Comparison of ENCODE assay signal across 12 cellular contexts in genomic region chr14:54344445-54344844, GRCh38. TPM values are rescaled to one million over a fixed set of nuclear protein-coding genes. Genes with fewer than 3 reads are reported as not detected.
DNase-seq lines count a peak whose midpoint lies in the region; ATAC-seq and TF ChIP-seq lines count a peak whose summit lies in the region.
"Had no signal": no experiment of that assay in that cellular context is flagged by ENCODE, and none has a peak within 500 bp of the region (broad histone marks: within the 10 kb centered on the region; RNA-seq: fewer than 3 reads in every experiment).

No MANE protein-coding gene starts in this region.

- BruUV-seq in HCT116 (replicated peaks; lab: Mats Ljungman, UMichigan): no TSS peak

- no peak for TF ChIP-seq CTCF in HCT116 (IDR thresholded peaks at IDR 0.05 in 2 of 3, conservative IDR thresholded peaks at IDR 0.05 in 1 of 3; ENCODE audit: borderline replicate concordance in 1 of 3, insufficient read depth in 1 of 3, low read depth in 2 of 3, low read length in 2 of 3)
- no peak for TF ChIP-seq CTCF in RWPE1 (conservative IDR thresholded peaks at IDR 0.05; ENCODE audit: low read depth)
- no peak for TF ChIP-seq CTCF in GM13976 (IDR thresholded peaks at IDR 0.05; ENCODE audit: borderline replicate concordance, control extremely low read depth, extremely low read depth, insufficient read depth, missing control alignments)
- TF ChIP-seq CTCF in breast epithelium (IDR thresholded peaks at IDR 0.05): no peak

- no peaks in the 10 kb centered on the region for H3K27me3 ChIP-seq in BLaER1 treated with 17β-estradiol and CSF1 and Interleukin-3, amounts not matched to agents 10 nM and 100 nM
- H3K27me3 ChIP-seq in HCT116 (ENCODE audit: insufficient read depth, low read length): no peaks in the 10 kb centered on the region
- no peaks in the 10 kb centered on the region for H3K27me3 ChIP-seq in breast epithelium

- CTCF ChIA-PET in HCT116 (lab: Charles Lee): interaction anchor here (1.1 kb wide), 1 partner anchor 169 kb away, joined by 4 read pairs; no protein-coding TSS in a partner anchor
- CTCF ChIA-PET in RWPE1 (lab: Yijun Ruan, JAX): no interaction called here

- POLR2A ChIA-PET in HCT116 (lab: Charles Lee): no interaction called here
- POLR2A ChIA-PET in RWPE1 (lab: Yijun Ruan, JAX; ENCODE audit: low non-redundant PET): no interaction called here

- in situ Hi-C loops in GM13976 (cut with MboI; ENCODE audit: low sequenced_read_pairs, unreplicated experiment): loop anchor here (25.0 kb wide), 2 partner anchors 807 to 932 kb away; no protein-coding TSS in a partner anchor

- peak overlapping the region in 6 of 11 experiments; percentile 24 to 41 (median 32); a peak in 6 of 22 replicates for H3K9ac ChIP-seq in BLaER1 treated with 17β-estradiol and CSF1 and Interleukin-3, amounts not matched to agents 10 nM and 100 nM
- H3K9ac ChIP-seq in HCT116 (ENCODE audit: low read length): no peak overlapping the region

- H3K36me3 ChIP-seq in BLaER1 treated with 17β-estradiol and CSF1 and Interleukin-3, amounts not matched to agents 10 nM and 100 nM: no peaks in the 10 kb centered on the region
- H3K36me3 ChIP-seq in HCT116 (ENCODE audit: control insufficient read depth in 1 of 2, insufficient read depth in 2 of 2, low read length in 2 of 2) (no peaks in the 10 kb centered on the region), breast epithelium (no peaks in the 10 kb centered on the region)

- no peaks in the 10 kb centered on the region for H3K9me2 ChIP-seq in HCT116 (ENCODE audit: insufficient read depth)

- TF ChIP-seq POLR2A in HCT116 (IDR thresholded peaks at IDR 0.05; ENCODE audit: borderline replicate concordance, extremely low read depth, insufficient read depth, insufficient read length) (peak; percentile 91), breast epithelium (IDR thresholded peaks at IDR 0.05) (no peak)

- ATAC-seq in HCT116 (no peak), GM19023 (IDR thresholded peaks at IDR 0.05; ENCODE audit: unreplicated experiment) (no peak), GM21423 (IDR thresholded peaks at IDR 0.05; ENCODE audit: unreplicated experiment) (no peak)

- H3K4me1 ChIP-seq in BLaER1 treated with 17β-estradiol and CSF1 and Interleukin-3, amounts not matched to agents 10 nM and 100 nM: peaks cover 0 to 28% (median 14%) of the 10 kb centered on the region in 10 experiments; a peak in 15 of 20 replicates
- H3K4me1 ChIP-seq in HCT116 (ENCODE audit: control insufficient read depth in 1 of 2, insufficient read depth in 2 of 2, low read length in 2 of 2): peaks cover 12 to 18% of the 10 kb centered on the region in 2 experiments; a peak in 3 of 4 replicates
- no peaks in the 10 kb centered on the region for H3K4me1 ChIP-seq in breast epithelium

- peak overlapping the region; percentile 11 to 62 (median 52); a peak in 19 of 22 replicates for H3K4me2 ChIP-seq in BLaER1 treated with 17β-estradiol and CSF1 and Interleukin-3, amounts not matched to agents 10 nM and 100 nM
- no peak overlapping the region for H3K4me2 ChIP-seq in HCT116 (ENCODE audit: low read length)

- no peaks in the 10 kb centered on the region for H4K20me1 ChIP-seq in BLaER1 treated with 17β-estradiol and CSF1 and Interleukin-3, amounts not matched to agents 10 nM and 100 nM
- no peaks in the 10 kb centered on the region for H4K20me1 ChIP-seq in HCT116 (ENCODE audit: insufficient read depth)

- intact Hi-C loops in HCT116 (cut with micrococcal nuclease): loop anchor here (10.0 kb wide), 1 partner anchor 680 kb away; no protein-coding TSS in a partner anchor
- intact Hi-C loops in breast epithelium (cut with DNase I; ENCODE audit: low total_unique reads): no loop called here

- no peak for TF ChIP-seq RAD21 in HCT116 (IDR thresholded peaks at IDR 0.05; ENCODE audit: low read depth)

- no peak overlapping the region for H3K4me3 ChIP-seq in BLaER1 treated with 17β-estradiol and CSF1 and Interleukin-3, amounts not matched to agents 10 nM and 100 nM
- H3K4me3 ChIP-seq in HCT116 (replicated peaks in 1 of 2; ENCODE audit: low read depth in 1 of 2, low read length in 2 of 2) (no peak overlapping the region), breast epithelium (no peak overlapping the region)

- no peak overlapping the region for H2AFZ ChIP-seq in HCT116 (ENCODE audit: low read depth, low read length, poor library complexity, severe bottlenecking)

- no peak for DNase-seq in HCT116 (ENCODE audit: low read depth, low spot score)
- DNase-seq in RWPE1 (ENCODE audit: low spot score): no peak
- DNase-seq in left kidney (ENCODE audit: low read depth, low spot score): peak; percentile 89
- no peak for DNase-seq in GM13976 (ENCODE audit: low spot score)
- no peak for DNase-seq in breast epithelium (ENCODE audit: low spot score in 2 of 2)
- DNase-seq: activated naive CD4-positive, alpha-beta T cell treated with Interleukin-2 at 50 U/mL for 16 hours; SIG-M5; substantia nigra had no signal

- RAD21 ChIA-PET in HCT116 (lab: Charles Lee; ENCODE audit: low non-redundant PET in 1 of 2, low total read pairs in 2 of 2, uncharacterized antibody in 2 of 2, unreplicated experiment in 2 of 2): no interaction called here

- no peaks in the 10 kb centered on the region for H3K9me3 ChIP-seq in BLaER1 treated with 17β-estradiol and CSF1 and Interleukin-3, amounts not matched to agents 10 nM and 100 nM (replicated peaks in 1 of 11)
- H3K9me3 ChIP-seq in HCT116 (ENCODE audit: control insufficient read depth in 1 of 2, insufficient read depth in 1 of 2, low read depth in 1 of 2, low read length in 2 of 2) (no peaks in the 10 kb centered on the region), breast epithelium (no peaks in the 10 kb centered on the region)

- H3K27ac ChIP-seq in BLaER1 treated with 17β-estradiol and CSF1 and Interleukin-3, amounts not matched to agents 10 nM and 100 nM: peak overlapping the region in 7 of 11 experiments; percentile 31 to 51 (median 45); a peak in 13 of 22 replicates
- peak overlapping the region; percentile 58 for H3K27ac ChIP-seq in HCT116 (ENCODE audit: low read depth, low read length)
- H3K27ac ChIP-seq in RWPE1: peak overlapping the region; percentile 20; the same call in 1 of the 2 replicates
- no peak overlapping the region for H3K27ac ChIP-seq in breast epithelium
- H3K27ac ChIP-seq: HL-60 had no signal

- H3K79me2 ChIP-seq in HCT116 (ENCODE audit: insufficient read depth, low read length): no peaks in the 10 kb centered on the region

TF ChIP-seq in HCT116, 20 proteins besides CTCF, POLR2A, EP300 and RAD21:
- TF ChIP-seq SP1 (IDR thresholded peaks at IDR 0.05; ENCODE audit: low read depth) (no peak), TCF7L2 (IDR thresholded peaks at IDR 0.05; ENCODE audit: borderline replicate concordance, extremely low read depth, insufficient read depth, insufficient read length) (peak; percentile 16), ZFX (IDR thresholded peaks at IDR 0.05) (peak; percentile 10; the same call in 1 of the 2 replicates), EZH2 (IDR thresholded peaks at IDR 0.05) (no peak), CEBPB (IDR thresholded peaks at IDR 0.05; ENCODE audit: low read depth) (no peak), EZH2phosphoT487 (IDR thresholded peaks at IDR 0.05; ENCODE audit: borderline replicate concordance) (no peak), EGR1 (IDR thresholded peaks at IDR 0.05; ENCODE audit: low read depth) (no peak), CBX3 (IDR thresholded peaks at IDR 0.05; ENCODE audit: low read depth) (no peak), REST (IDR thresholded peaks at IDR 0.05; ENCODE audit: low read depth) (no peak)

RNA-seq across cellular contexts. Expression of gene CDKN3, which starts 52.4 kb away (rescaled TPM):
- total RNA-seq in HCT116 (2021; ENCODE audit: unreplicated experiment) (62.5 TPM), breast epithelium (1 to 10 TPM; 2.0 to 4.3 (median 2.9) TPM)
- 54.9 and 103 TPM in 2 replicates for polyA plus RNA-seq in HCT116 (2012)

Comparison
In these comparisons a context has a peak if more than half of its experiments do, and no peak if none do; other contexts are left out.
1. H3K27ac ChIP-seq: peak in BLaER1 treated with 17β-estradiol and CSF1 and Interleukin-3, amounts not matched to agents 10 nM and 100 nM (7 of 11), HCT116 (single experiment) and RWPE1 (single experiment); none in breast epithelium (0 of 2).
2. RNA of gene CDKN3, which starts 52.4 kb away (total RNA-seq): 62.5 TPM in HCT116 (single experiment); 2.0 to 4.3 TPM in breast epithelium; every median in the first group is over 10 times any median in the second.